10 cellular contexts compared by ENCODE assay signal in the genomic region with DNA sequence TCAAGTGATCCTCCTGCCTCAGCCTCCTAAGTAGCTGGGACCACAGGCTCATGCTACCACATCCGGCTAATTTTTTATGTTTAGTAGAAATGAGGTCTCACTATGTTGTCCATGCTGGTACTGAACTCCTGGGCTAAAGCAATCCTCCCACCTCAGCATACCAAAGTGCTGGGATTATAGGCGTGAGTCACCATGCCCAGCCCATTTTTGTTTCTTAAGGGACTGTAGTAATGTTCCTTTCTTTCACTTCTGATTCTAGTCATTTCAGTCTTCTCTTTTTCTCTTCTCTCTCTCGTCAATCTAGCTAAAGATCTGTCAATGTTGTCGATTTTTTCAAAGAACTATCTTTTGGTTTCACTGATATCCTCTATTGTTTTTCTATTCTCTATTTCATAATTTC.
DNase-seq lines count a peak whose midpoint lies in the region; ATAC-seq and TF ChIP-seq lines count a peak whose summit lies in the region.
"Had no signal": no experiment of that assay in that cellular context is flagged by ENCODE, and none has a peak within 500 bp of the region (broad histone marks: within the 10 kb centered on the region; RNA-seq: fewer than 3 reads in every experiment).

No MANE protein-coding gene starts in this region.

- no peaks in the 10 kb centered on the region for H4K20me1 ChIP-seq in mammary epithelial cell (ENCODE audit: insufficient read depth, low read length)

- peak; percentile 51 for DNase-seq in activated CD8-positive, alpha-beta memory T cell treated with anti-CD3 and anti-CD28 coated beads, Interleukin-2, amount 10 ng/mL, durations not matched to agents 7 days and 5 days
- DNase-seq in activated CD8-positive, alpha-beta memory T cell treated with anti-CD3 and anti-CD28 coated beads, Interleukin-2, amount 50 U/mL, for 48 hours, result no peak
- DNase-seq in NOMO-1 treated with DMSO at 0.1 percent for 48 hours (lab: John Stamatoyannopoulos, UW; ENCODE audit: unreplicated experiment) (peak; percentile 82), mammary epithelial cell (peak; percentile 65), T-cell (no peak), GOT3 (lab: John Stamatoyannopoulos, UW) (no peak), DMS53 (lab: John Stamatoyannopoulos, UW) (no peak)
- DNase-seq: sigmoid colon had no signal

- no peaks in the 10 kb centered on the region for H3K9me3 ChIP-seq in mammary epithelial cell (replicated peaks; ENCODE audit: insufficient read depth, low read length)
- H3K9me3 ChIP-seq: sigmoid colon, thoracic aorta had no signal

- no peak overlapping the region for H3K4me3 Mint-ChIP-seq in activated CD8-positive, alpha-beta memory T cell treated with anti-CD3 and anti-CD28 coated beads, Interleukin-2, amount 10 ng/mL, durations not matched to agents 7 days and 5 days
- H3K4me3 Mint-ChIP-seq in stimulated activated memory B cell treated with anti-CD40 and anti-IgM and Interleukin-4, amounts not matched to agents 10 μg/mL and 1 μg/mL and 100 μg/mL, for 72 hours, result no peak overlapping the region
- H3K4me3 Mint-ChIP-seq in T-cell, result no peak overlapping the region

- no peak overlapping the region for H3K4me3 ChIP-seq in mammary epithelial cell (replicated peaks in 1 of 3; ENCODE audit: insufficient read depth in 1 of 3, low read depth in 2 of 3, low read length in 3 of 3)
- H3K4me3 ChIP-seq: sigmoid colon, thoracic aorta had no signal

- BruUV-seq in mammary epithelial cell (replicated peaks; lab: Mats Ljungman, UMichigan), result no TSS peak

- peak overlapping the region; percentile 60 for H3K27ac ChIP-seq in mammary epithelial cell (ENCODE audit: insufficient read depth, low read depth, low read length)
- H3K27ac ChIP-seq: sigmoid colon, thoracic aorta had no signal

- WGBS in mammary epithelial cell (ENCODE audit: low coverage, missing lambda C conversion rate), result 57% methylated on average over 4 of the region's 4 CpGs

- CTCF ChIA-PET in activated CD8-positive, alpha-beta memory T cell treated with anti-CD3 and anti-CD28 coated beads, Interleukin-2, amount 10 ng/mL, durations not matched to agents 7 days and 5 days (lab: Charles Lee), result interaction anchor here (1.1 kb wide), 1 partner anchor 9 kb away, joined by 3 read pairs; no protein-coding TSS in a partner anchor
- CTCF ChIA-PET in mammary epithelial cell (lab: Charles Lee; ENCODE audit: low non-redundant PET) (no interaction called here), T-cell (lab: Charles Lee) (no interaction called here)

- peak overlapping the region; percentile 55 for H3K4me2 ChIP-seq in mammary epithelial cell (ENCODE audit: insufficient read depth, low read depth, low read length)

- intact Hi-C loops in mammary epithelial cell (cut with micrococcal nuclease), result no loop called here

- no peak overlapping the region for H2AFZ ChIP-seq in mammary epithelial cell (ENCODE audit: low read depth, low read length)

- no peak overlapping the region for H3K9ac ChIP-seq in mammary epithelial cell (ENCODE audit: insufficient read depth, low read length)

- H3K36me3 ChIP-seq in mammary epithelial cell (ENCODE audit: insufficient read depth, low read length), result no peaks in the 10 kb centered on the region
- H3K36me3 ChIP-seq: thoracic aorta had no signal

- dilution Hi-C loops in mammary epithelial cell (cut with HindIII; ENCODE audit: low sequenced_read_pairs), result no loop called here

- no peaks in the 10 kb centered on the region for H3K79me2 ChIP-seq in mammary epithelial cell (ENCODE audit: insufficient read depth, low read length)

- peak; percentile 82 for ATAC-seq in activated CD8-positive, alpha-beta memory T cell treated with anti-CD3 and anti-CD28 coated beads, Interleukin-2, amount 10 ng/mL, durations not matched to agents 7 days and 5 days
- peak; percentile 50 for ATAC-seq in stimulated activated memory B cell treated with anti-CD40 and anti-IgM and Interleukin-4, amounts not matched to agents 10 μg/mL and 1 μg/mL and 100 μg/mL, for 72 hours
- ATAC-seq in T-cell (replicated peaks in 1 of 4), result no peak

- H3K9me3 Mint-ChIP-seq in activated CD8-positive, alpha-beta memory T cell treated with anti-CD3 and anti-CD28 coated beads, Interleukin-2, amount 10 ng/mL, durations not matched to agents 7 days and 5 days (ENCODE audit: low read depth), result no peaks in the 10 kb centered on the region
- peaks cover 3% of the 10 kb centered on the region for H3K9me3 Mint-ChIP-seq in stimulated activated memory B cell treated with anti-CD40 and anti-IgM and Interleukin-4, amounts not matched to agents 10 μg/mL and 1 μg/mL and 100 μg/mL, for 72 hours
- no peaks in the 10 kb centered on the region for H3K9me3 Mint-ChIP-seq in T-cell

- no peak for TF ChIP-seq CTCF in mammary epithelial cell (conservative IDR thresholded peaks at IDR 0.05 in 1 of 2, IDR thresholded peaks at IDR 0.05 in 1 of 2; ENCODE audit: extremely low read depth in 1 of 2, insufficient read depth in 1 of 2, low read depth in 1 of 2, low read length in 2 of 2)

- H3K27me3 ChIP-seq in mammary epithelial cell (ENCODE audit: insufficient read depth, low read length), result no peaks in the 10 kb centered on the region
- H3K27me3 ChIP-seq: sigmoid colon had no signal

- H3K27me3 Mint-ChIP-seq in activated CD8-positive, alpha-beta memory T cell treated with anti-CD3 and anti-CD28 coated beads, Interleukin-2, amount 10 ng/mL, durations not matched to agents 7 days and 5 days, result no peaks in the 10 kb centered on the region
- no peaks in the 10 kb centered on the region for H3K27me3 Mint-ChIP-seq in stimulated activated memory B cell treated with anti-CD40 and anti-IgM and Interleukin-4, amounts not matched to agents 10 μg/mL and 1 μg/mL and 100 μg/mL, for 72 hours
- H3K27me3 Mint-ChIP-seq in T-cell, result no peaks in the 10 kb centered on the region

- H3K4me1 Mint-ChIP-seq in activated CD8-positive, alpha-beta memory T cell treated with anti-CD3 and anti-CD28 coated beads, Interleukin-2, amount 10 ng/mL, durations not matched to agents 7 days and 5 days, result peaks cover 20% of the 10 kb centered on the region
- peaks cover 28% of the 10 kb centered on the region for H3K4me1 Mint-ChIP-seq in stimulated activated memory B cell treated with anti-CD40 and anti-IgM and Interleukin-4, amounts not matched to agents 10 μg/mL and 1 μg/mL and 100 μg/mL, for 72 hours
- peaks cover 21 to 34% (median 25%) of the 10 kb centered on the region in 3 donors for H3K4me1 Mint-ChIP-seq in T-cell

- peaks cover 10% of the 10 kb centered on the region for H3K4me1 ChIP-seq in mammary epithelial cell (ENCODE audit: insufficient read depth, low read length)
- H3K4me1 ChIP-seq: sigmoid colon had no signal

- H3K27ac Mint-ChIP-seq in activated CD8-positive, alpha-beta memory T cell treated with anti-CD3 and anti-CD28 coated beads, Interleukin-2, amount 10 ng/mL, durations not matched to agents 7 days and 5 days, result no peak overlapping the region
- peak overlapping the region; percentile 77 for H3K27ac Mint-ChIP-seq in stimulated activated memory B cell treated with anti-CD40 and anti-IgM and Interleukin-4, amounts not matched to agents 10 μg/mL and 1 μg/mL and 100 μg/mL, for 72 hours
- no peak overlapping the region for H3K27ac Mint-ChIP-seq in T-cell

- in situ Hi-C loops in mammary epithelial cell (cut with MboI; ENCODE audit: low sequenced_read_pairs in 2 of 2), result no loop called here

- POLR2A ChIA-PET in T-cell (lab: Charles Lee), result interaction anchor here in 1 of 2 donors (0.7 kb wide), 1 partner anchor 274 kb away, joined by 7 read pairs; no protein-coding TSS in a partner anchor

- peaks cover 38% of the 10 kb centered on the region for H3K36me3 Mint-ChIP-seq in activated CD8-positive, alpha-beta memory T cell treated with anti-CD3 and anti-CD28 coated beads, Interleukin-2, amount 10 ng/mL, durations not matched to agents 7 days and 5 days
- H3K36me3 Mint-ChIP-seq in stimulated activated memory B cell treated with anti-CD40 and anti-IgM and Interleukin-4, amounts not matched to agents 10 μg/mL and 1 μg/mL and 100 μg/mL, for 72 hours, result peaks cover 41% of the 10 kb centered on the region
- peaks cover 63% of the 10 kb centered on the region for H3K36me3 Mint-ChIP-seq in T-cell

Comparison
In these comparisons a context has a peak if more than half of its experiments do, and no peak if none do; other contexts are left out.
1. DNase-seq: peak in activated CD8-positive, alpha-beta memory T cell treated with anti-CD3 and anti-CD28 coated beads, Interleukin-2, amount 10 ng/mL, durations not matched to agents 7 days and 5 days (single experiment), NOMO-1 treated with DMSO at 0.1 percent for 48 hours (single experiment) and mammary epithelial cell (single experiment); none in activated CD8-positive, alpha-beta memory T cell treated with anti-CD3 and anti-CD28 coated beads, Interleukin-2, amount 50 U/mL, for 48 hours (single experiment), T-cell (0 of 34), GOT3 (single experiment) and DMS53 (single experiment).
2. ATAC-seq: peak in activated CD8-positive, alpha-beta memory T cell treated with anti-CD3 and anti-CD28 coated beads, Interleukin-2, amount 10 ng/mL, durations not matched to agents 7 days and 5 days (single experiment) and stimulated activated memory B cell treated with anti-CD40 and anti-IgM and Interleukin-4, amounts not matched to agents 10 μg/mL and 1 μg/mL and 100 μg/mL, for 72 hours (single experiment); none in T-cell (0 of 4).